In the genomic region with DNA sequence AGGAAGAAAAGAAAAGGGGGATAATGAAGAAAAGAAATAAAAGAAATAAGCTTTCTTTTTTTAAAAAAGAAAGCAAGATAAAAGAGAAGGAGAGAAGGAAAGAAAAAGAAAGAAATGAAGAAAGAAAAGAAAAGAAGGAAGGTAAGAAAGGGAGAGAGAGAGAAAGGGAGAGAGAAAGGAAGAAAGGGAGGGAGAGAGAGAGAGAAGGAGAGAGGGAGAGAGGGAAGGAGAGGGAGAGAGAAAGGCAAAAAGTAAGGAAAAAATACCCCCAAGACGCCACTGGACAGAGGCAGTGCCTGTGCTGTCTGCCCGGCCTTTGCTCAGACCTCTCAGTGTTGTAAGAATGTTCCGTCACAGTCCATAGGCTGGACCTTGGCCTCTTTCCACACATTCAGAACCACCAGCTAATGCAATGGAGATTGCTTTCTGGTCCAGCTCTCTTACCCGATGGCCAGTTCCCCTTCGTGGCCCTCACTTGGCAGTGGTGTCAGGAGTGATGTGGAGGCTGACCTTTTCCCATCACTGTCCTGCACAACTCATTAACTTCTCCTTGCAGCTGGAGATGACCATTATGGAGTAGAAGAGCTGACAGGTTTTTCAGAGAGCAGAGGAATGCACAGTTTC, we compare ENCODE assay signal across 29 cellular contexts. TPM values are rescaled to one million over a fixed set of nuclear protein-coding genes. Genes with fewer than 3 reads are reported as not detected.
DNase-seq lines count a peak whose midpoint lies in the region; ATAC-seq, FAIRE-seq and TF ChIP-seq lines count a peak whose summit lies in the region.
"Had no signal": no experiment of that assay in that cellular context is flagged by ENCODE, and none has a peak within 500 bp of the region (broad histone marks: within the 10 kb centered on the region; RNA-seq: fewer than 3 reads in every experiment).

No MANE protein-coding gene starts in this region.

- peak overlapping the region; percentile 46 for H3K27ac Mint-ChIP-seq in stimulated activated memory B cell treated with anti-CD40 and anti-IgM and Interleukin-4, amounts not matched to agents 10 μg/mL and 1 μg/mL and 100 μg/mL, for 72 hours
- H3K27ac Mint-ChIP-seq: activated B cell treated with CpG ODN at 0.5 μM for 24 hours; activated CD4-positive, alpha-beta T cell treated with anti-CD3 and anti-CD28 coated beads, Interleukin-2, amount 10 ng/mL, durations not matched to agents 7 days and 5 days; activated T-cell treated with anti-CD3 and anti-CD28 coated beads, Interleukin-2, amount 50 U/mL, for 72 hours; effector memory CD8-positive, alpha-beta T cell; neural progenitor cell had no signal

- H4K20me1 ChIP-seq in K562 (replicated peaks; ENCODE audit: control insufficient read depth, insufficient read depth, low read length), result no peaks in the 10 kb centered on the region; the same call in 1 of the 2 replicates
- no peaks in the 10 kb centered on the region for H4K20me1 ChIP-seq in HepG2 (ENCODE audit: insufficient read depth, low read length)

- no peak for TF ChIP-seq POLR2A in K562 (conservative IDR thresholded peaks at IDR 0.05)
- no peak for TF ChIP-seq POLR2A in HepG2 (IDR thresholded peaks at IDR 0.05; ENCODE audit: insufficient read depth in 1 of 2, low read depth in 2 of 2, low read length in 2 of 2)
- TF ChIP-seq POLR2A in esophagus muscularis mucosa (IDR thresholded peaks at IDR 0.05; ENCODE audit: low read depth), result no peak

- FAIRE-seq in K562 (lab: Jason Lieb, UNC) (no peak), HepG2 (lab: Jason Lieb, UNC) (no peak)
- FAIRE-seq: GM12892 had no signal

- no peak for TF ChIP-seq RAD21 in K562 (CRISPR knock-in tag; conservative IDR thresholded peaks at IDR 0.05 in 1 of 2, IDR thresholded peaks at IDR 0.05 in 1 of 2)
- no peak for TF ChIP-seq RAD21 in HepG2 (CRISPR knock-in tag; IDR thresholded peaks at IDR 0.05)

- H3K9ac ChIP-seq in K562 (ENCODE audit: insufficient read depth in 1 of 2, low read depth in 2 of 2, low read length in 2 of 2), result no peak overlapping the region
- no peak overlapping the region for H3K9ac ChIP-seq in HepG2 (ENCODE audit: insufficient read depth, low read depth, low read length)
- H3K9ac ChIP-seq: neural progenitor cell had no signal

- H3K9me3 ChIP-seq in HEK293 (ENCODE audit: control insufficient read depth, insufficient read depth, low read depth, low read length) (no peaks in the 10 kb centered on the region), K562 (replicated peaks; ENCODE audit: control insufficient read depth, insufficient read depth, low read depth, low read length) (no peaks in the 10 kb centered on the region), HepG2 (ENCODE audit: low read length) (no peaks in the 10 kb centered on the region), esophagus muscularis mucosa (no peaks in the 10 kb centered on the region)
- H3K9me3 ChIP-seq: right atrium auricular region, SJSA1 had no signal

- no peaks in the 10 kb centered on the region for H3K9me3 Mint-ChIP-seq in stimulated activated memory B cell treated with anti-CD40 and anti-IgM and Interleukin-4, amounts not matched to agents 10 μg/mL and 1 μg/mL and 100 μg/mL, for 72 hours
- H3K9me3 Mint-ChIP-seq: activated B cell treated with CpG ODN at 0.5 μM for 24 hours; activated CD4-positive, alpha-beta T cell treated with anti-CD3 and anti-CD28 coated beads, Interleukin-2, amount 10 ng/mL, durations not matched to agents 7 days and 5 days; activated T-cell treated with anti-CD3 and anti-CD28 coated beads, Interleukin-2, amount 50 U/mL, for 72 hours; effector memory CD8-positive, alpha-beta T cell; neural progenitor cell had no signal

- intact Hi-C loops in K562 (cut with micrococcal nuclease) (no loop called here), HepG2 (cut with micrococcal nuclease; ENCODE audit: unreplicated experiment) (no loop called here), esophagus muscularis mucosa (cut with DNase I) (no loop called here)

- H2AFZ ChIP-seq in K562 (ENCODE audit: low read depth, low read length), result no peak overlapping the region
- H2AFZ ChIP-seq in HepG2 (ENCODE audit: low read length), result no peak overlapping the region
- H2AFZ ChIP-seq: neural progenitor cell had no signal

- ATAC-seq in K562, result no peak
- ATAC-seq in HepG2, result peak; percentile 96
- no peak for ATAC-seq in stimulated activated memory B cell treated with anti-CD40 and anti-IgM and Interleukin-4, amounts not matched to agents 10 μg/mL and 1 μg/mL and 100 μg/mL, for 72 hours
- ATAC-seq in GM21576 (IDR thresholded peaks at IDR 0.05; ENCODE audit: unreplicated experiment), result no peak
- ATAC-seq: activated T-cell treated with anti-CD3 and anti-CD28 coated beads, Interleukin-2, amount 50 U/mL, for 72 hours; effector memory CD8-positive, alpha-beta T cell had no signal

- H3K27ac ChIP-seq in HEK293 (ENCODE audit: extremely low read depth, low read depth, low read length), result no peak overlapping the region
- no peak overlapping the region for H3K27ac ChIP-seq in K562 (ENCODE audit: extremely low read depth, low read depth, low read length)
- H3K27ac ChIP-seq in HepG2 (ENCODE audit: extremely low read length, insufficient read depth, low read length), result no peak overlapping the region
- no peak overlapping the region for H3K27ac ChIP-seq in esophagus muscularis mucosa (replicated peaks in 1 of 4)
- H3K27ac ChIP-seq: neural progenitor cell, right atrium auricular region, RWPE1, SJSA1 had no signal

- CTCF ChIA-PET in HEK293 (lab: Yijun Ruan, JAX), result interaction anchor here (0.6 to 2.6 kb wide), 7 partner anchors 12 to 91 kb away, joined by 3 to 19 read pairs (median 4); no protein-coding TSS in a partner anchor
- CTCF ChIA-PET in K562 (lab: Yijun Ruan, JAX; ENCODE audit: low intra/inter-chr PET ratio), result no interaction called here
- CTCF ChIA-PET in HepG2 (lab: Yijun Ruan, JAX; ENCODE audit: low intra/inter-chr PET ratio, low total read pairs), result interaction anchor here (1.2 kb wide), 1 partner anchor 109 kb away, joined by 3 read pairs; no protein-coding TSS in a partner anchor

- TF ChIP-seq EP300 in K562 (IDR thresholded peaks at IDR 0.05; ENCODE audit: low read length), result no peak
- TF ChIP-seq EP300 in HepG2 (IDR thresholded peaks at IDR 0.05; ENCODE audit: low read depth in 2 of 2, low read length in 2 of 2), result 0 out of 4 replicates have a peak, but pooled peaks of 1 of the 2 experiments have one; percentile 25
- TF ChIP-seq EP300 in HepG2 (CRISPR knock-in tag; IDR thresholded peaks at IDR 0.05; ENCODE audit: borderline replicate concordance), result no peak
- no peak for TF ChIP-seq EP300 in esophagus muscularis mucosa (IDR thresholded peaks at IDR 0.05)

- peaks cover 16% of the 10 kb centered on the region for H3K4me1 Mint-ChIP-seq in stimulated activated memory B cell treated with anti-CD40 and anti-IgM and Interleukin-4, amounts not matched to agents 10 μg/mL and 1 μg/mL and 100 μg/mL, for 72 hours
- H3K4me1 Mint-ChIP-seq: neural progenitor cell had no signal

- H3K4me1 ChIP-seq in HEK293 (ENCODE audit: control insufficient read depth, insufficient read depth, low read length) (no peaks in the 10 kb centered on the region), K562 (replicated peaks in 1 of 2; ENCODE audit: control insufficient read depth in 2 of 2, insufficient read depth in 2 of 2, low read length in 2 of 2) (no peaks in the 10 kb centered on the region), HepG2 (ENCODE audit: insufficient read depth, low read length) (peaks cover 41% of the 10 kb centered on the region), esophagus muscularis mucosa (no peaks in the 10 kb centered on the region)
- H3K4me1 ChIP-seq: neural progenitor cell, right atrium auricular region, SJSA1 had no signal

- peaks cover 28 to 50% of the 10 kb centered on the region in 2 experiments for H3K27me3 ChIP-seq in K562 (ENCODE audit: control insufficient read depth in 2 of 2, insufficient read depth in 2 of 2, low read length in 2 of 2)
- peaks cover 0 to 4% of the 10 kb centered on the region in 2 experiments; a peak in 2 of 5 replicates for H3K27me3 ChIP-seq in HepG2 (ENCODE audit: control insufficient read depth in 1 of 2, insufficient read depth in 2 of 2, low read length in 2 of 2)
- H3K27me3 ChIP-seq in esophagus muscularis mucosa, result peaks cover 0 to 76% (median 3%) of the 10 kb centered on the region in 4 donors
- H3K27me3 ChIP-seq: right atrium auricular region, SJSA1 had no signal

- no peaks in the 10 kb centered on the region for H3K9me1 ChIP-seq in K562 (ENCODE audit: control insufficient read depth, insufficient read depth, low read length)

- in situ Hi-C loops in K562 (cut with MboI) (no loop called here), HepG2 (cut with HindIII; ENCODE audit: extremely low pct_ligation_motif_present, low pct_unique_long_range_greater_than_20kb) (no loop called here)

- no peak for TF ChIP-seq CTCF in HEK293 (tag by site-specific recombination; IDR thresholded peaks at IDR 0.05)
- no peak for TF ChIP-seq CTCF in K562 (IDR thresholded peaks at IDR 0.05 in 2 of 3, conservative IDR thresholded peaks at IDR 0.05 in 1 of 3; ENCODE audit: insufficient read depth in 2 of 3, low read depth in 1 of 3, low read length in 3 of 3)
- no peak for TF ChIP-seq CTCF in HepG2 (CRISPR knock-in tag; IDR thresholded peaks at IDR 0.05)
- TF ChIP-seq CTCF in esophagus muscularis mucosa (IDR thresholded peaks at IDR 0.05), result no peak

- BruUV-seq in K562 (replicated peaks; lab: Mats Ljungman, UMichigan) (no TSS peak), HepG2 (replicated peaks; lab: Mats Ljungman, UMichigan) (no TSS peak)

- H3K27me3 Mint-ChIP-seq in stimulated activated memory B cell treated with anti-CD40 and anti-IgM and Interleukin-4, amounts not matched to agents 10 μg/mL and 1 μg/mL and 100 μg/mL, for 72 hours, result peaks cover 39% of the 10 kb centered on the region

- H3K4me2 ChIP-seq in K562 (ENCODE audit: insufficient read depth, low read length), result no peak overlapping the region
- H3K4me2 ChIP-seq in HepG2 (ENCODE audit: low read depth, low read length), result peak overlapping the region; percentile 58
- H3K4me2 ChIP-seq: neural progenitor cell had no signal

- whole genome bisulfite sequencing in K562 (ENCODE audit: insufficient coverage, low coverage, missing lambda C conversion rate), result 0% methylated on average over 5 of the region's 5 CpGs
- WGBS in HepG2 (ENCODE audit: low lambda C conversion rate), result 0% methylated on average over 5 of the region's 5 CpGs
- WGBS in esophagus muscularis mucosa, result 68% methylated on average over 5 of the region's 5 CpGs

- no peak overlapping the region for H3K4me3 Mint-ChIP-seq in stimulated activated memory B cell treated with anti-CD40 and anti-IgM and Interleukin-4, amounts not matched to agents 10 μg/mL and 1 μg/mL and 100 μg/mL, for 72 hours
- H3K4me3 Mint-ChIP-seq: activated B cell treated with CpG ODN at 0.5 μM for 24 hours; activated CD4-positive, alpha-beta T cell treated with anti-CD3 and anti-CD28 coated beads, Interleukin-2, amount 10 ng/mL, durations not matched to agents 7 days and 5 days; effector memory CD8-positive, alpha-beta T cell; neural progenitor cell had no signal

- peaks cover 6% of the 10 kb centered on the region for H3K36me3 Mint-ChIP-seq in stimulated activated memory B cell treated with anti-CD40 and anti-IgM and Interleukin-4, amounts not matched to agents 10 μg/mL and 1 μg/mL and 100 μg/mL, for 72 hours
- H3K36me3 Mint-ChIP-seq: neural progenitor cell had no signal

- H3K79me2 ChIP-seq in K562 (ENCODE audit: control insufficient read depth, insufficient read depth, low read length) (no peaks in the 10 kb centered on the region), HepG2 (ENCODE audit: insufficient read depth, low read length) (no peaks in the 10 kb centered on the region)

- no peaks in the 10 kb centered on the region for H3K36me3 ChIP-seq in HEK293 (ENCODE audit: control insufficient read depth in 2 of 2, insufficient read depth in 1 of 2, low read length in 2 of 2)
- no peaks in the 10 kb centered on the region for H3K36me3 ChIP-seq in K562 (ENCODE audit: control insufficient read depth, insufficient read depth, low read length)
- no peaks in the 10 kb centered on the region for H3K36me3 ChIP-seq in HepG2 (replicated peaks in 1 of 2; ENCODE audit: control insufficient read depth in 1 of 2, insufficient read depth in 2 of 2, low read length in 2 of 2)
- no peaks in the 10 kb centered on the region for H3K36me3 ChIP-seq in esophagus muscularis mucosa
- H3K36me3 ChIP-seq: neural progenitor cell, right atrium auricular region, SJSA1 had no signal

- DNase-seq in K562 (ENCODE audit: extremely low read depth in 1 of 4, low spot score in 3 of 4) (no peak), HepG2 (ENCODE audit: low spot score) (peak; percentile 70), NCI-H510A treated with DMSO at 0.1 percent for 48 hours (lab: John Stamatoyannopoulos, UW) (no peak), esophagus muscularis mucosa (ENCODE audit: extremely low spot score) (no peak)
- DNase-seq: activated B cell treated with CpG ODN at 0.5 μM for 24 hours; activated CD4-positive, alpha-beta T cell treated with anti-CD3 and anti-CD28 coated beads, Interleukin-2, amount 10 ng/mL, durations not matched to agents 7 days and 5 days; activated naive CD4-positive, alpha-beta T cell treated with Interleukin-2 at 50 U/mL for 16 hours; activated T-cell treated with anti-CD3 and anti-CD28 coated beads, Interleukin-2, amount 50 U/mL, for 72 hours; C1 segment of cervical spinal cord; caudate nucleus; COR-L47; cortex of kidney; effector memory CD8-positive, alpha-beta T cell; erythroblast; head of caudate nucleus; kidney glomerular epithelial cell; NCI-H446 treated with DMSO at 0.1 percent for 48 hours; stimulated activated CD4-positive, alpha-beta T cell treated with anti-CD3 and anti-CD28 coated beads, Interleukin-2, amount 100 ng/mL, for 48 hours; trophoblast cell had no signal

- POLR2A ChIA-PET in HEK293 (lab: Yijun Ruan, JAX) (no interaction called here), K562 (lab: Yijun Ruan, JAX) (no interaction called here), HepG2 (lab: Yijun Ruan, JAX) (interaction anchor here (0.7 to 1.3 kb wide), 2 partner anchors 14 to 51 kb away, joined by 4 to 5 read pairs; partner anchors contain the start of gene HNF1B)

- H3K4me3 ChIP-seq in HEK293 (ENCODE audit: low read depth, low read length) (no peak overlapping the region), K562 (no peak overlapping the region), HepG2 (replicated peaks in 1 of 3; ENCODE audit: insufficient read depth in 1 of 3, low read depth in 2 of 3, low read length in 3 of 3) (peak overlapping the region in 1 of 3 experiments; percentile 7; a peak in 1 of 6 replicates), esophagus muscularis mucosa (no peak overlapping the region)
- H3K4me3 ChIP-seq: neural progenitor cell, right atrium auricular region, SJSA1 had no signal

RNA-seq across cellular contexts. Expression of gene HNF1B, which starts 14.3 kb away (rescaled TPM):
- total RNA-seq in K562 (2011; cell fraction: chromatin; rRNA removed; ENCODE audit: low replicate concordance), result not detected in 2 replicates
- not detected in 2 replicates for total RNA-seq in K562 (2011; cell fraction: nucleolus; rRNA removed)
- total RNA-seq in K562 (2011; cell fraction: nucleoplasm; rRNA removed), result not detected in 2 replicates
- total RNA-seq in K562 (2014; rRNA removed) (not detected in 2 replicates), K562 (2014; rRNA removed; fragmentation: Illumina TruSeq; extraction: Trizol) (not detected in 2 replicates), K562 (2015; rRNA removed; fragmentation: Illumina TruSeq; extraction: Trizol) (not detected in 2 replicates), K562 (2021) (0.11 TPM in 1 of 2 replicates, not detected in the other), HepG2 (2016; rRNA removed; fragmentation: Illumina TruSeq; extraction: Trizol) (1.8 and 1.9 TPM in 2 replicates), esophagus muscularis mucosa (not detected)
- polyA plus RNA-seq in K562 (2011; rRNA removed) (not detected in 2 replicates), K562 (2014; fragmentation: Illumina TruSeq; extraction: Trizol) (not detected in 2 replicates), K562 (2014; fragmentation: Nextera tagmentation; extraction: Ambion mirVana) (not detected), K562 (2014; rRNA removed) (not detected in 2 replicates), HepG2 (2011; rRNA removed) (4.3 and 5.3 TPM in 2 replicates)
- not detected in 2 replicates for polyA plus RNA-seq in K562 (2011; cell fraction: cytosol; rRNA removed)
- polyA plus RNA-seq in K562 (2011; cell fraction: nucleus; rRNA removed), result not detected in 2 replicates
- not detected in 2 replicates for polyA plus RNA-seq in K562 (2012)
- polyA minus RNA-seq in K562 (2011; rRNA and poly(A)+ RNA removed), result not detected in 2 replicates
- polyA minus RNA-seq in K562 (2011; cell fraction: cytosol; rRNA and poly(A)+ RNA removed), result not detected in 2 replicates
- polyA minus RNA-seq in K562 (2011; cell fraction: nucleus; rRNA and poly(A)+ RNA removed), result not detected in 2 replicates
- 0.71 TPM in 2 replicates for total RNA-seq in HepG2 (2016; cell fraction: cytosol; rRNA removed; fragmentation: Illumina TruSeq; extraction: Trizol; ENCODE audit: low read depth)
- 1.8 and 2.1 TPM in 2 replicates for total RNA-seq in HepG2 (2016; cell fraction: insoluble cytoplasmic fraction; rRNA removed; fragmentation: Illumina TruSeq; extraction: Trizol)
- total RNA-seq in HepG2 (2016; cell fraction: membrane; rRNA removed; fragmentation: Illumina TruSeq; extraction: Trizol), result 1.4 and 1.5 TPM in 2 replicates
- total RNA-seq in HepG2 (2016; cell fraction: nucleus; rRNA removed; fragmentation: Illumina TruSeq; extraction: Trizol), result 2.8 and 3.7 TPM in 2 replicates
- polyA plus RNA-seq in HepG2 (2011; cell fraction: cytosol; rRNA removed), result 4.9 and 7.0 TPM in 2 replicates
- polyA plus RNA-seq in HepG2 (2011; cell fraction: nucleus; rRNA removed), result 6.6 and 9.3 TPM in 2 replicates
- polyA plus RNA-seq in HepG2 (2012), result 6.9 and 8.5 TPM in 2 replicates
- polyA plus RNA-seq in HepG2 (2016; cell fraction: cytosol; fragmentation: Illumina TruSeq; extraction: Trizol; ENCODE audit: low read depth), result 0.77 and 0.84 TPM in 2 replicates
- polyA plus RNA-seq in HepG2 (2016; cell fraction: insoluble cytoplasmic fraction; fragmentation: Illumina TruSeq; extraction: Trizol; ENCODE audit: low read depth), result 3.8 and 5.8 TPM in 2 replicates
- polyA plus RNA-seq in HepG2 (2016; cell fraction: membrane; fragmentation: Illumina TruSeq; extraction: Trizol; ENCODE audit: low read depth), result 2.1 and 2.2 TPM in 2 replicates
- 7.4 and 7.8 TPM in 2 replicates for polyA plus RNA-seq in HepG2 (2016; cell fraction: nucleus; fragmentation: Illumina TruSeq; extraction: Trizol; ENCODE audit: insufficient read depth, low read depth)
- polyA minus RNA-seq in HepG2 (2011; rRNA and poly(A)+ RNA removed; ENCODE audit: low replicate concordance), result 10.9 TPM in 1 of 2 replicates, not detected in the other
- 3.4 and 5.0 TPM in 2 replicates for polyA minus RNA-seq in HepG2 (2011; cell fraction: cytosol; rRNA and poly(A)+ RNA removed)
- polyA minus RNA-seq in HepG2 (2011; cell fraction: nucleus; rRNA and poly(A)+ RNA removed), result 8.7 and 9.5 TPM in 2 replicates
- total RNA-seq: fibroblast of villous mesenchyme, G401, right atrium auricular region, SJSA1 had no signal
